9 cellular contexts compared by ENCODE assay signal in genomic region chr9:27365977-27366376, GRCh38.
DNase-seq lines count a peak whose midpoint lies in the region; ATAC-seq and TF ChIP-seq lines count a peak whose summit lies in the region.
"Had no signal": no experiment of that assay in that cellular context is flagged by ENCODE, and none has a peak within 500 bp of the region (broad histone marks: within the 10 kb centered on the region; RNA-seq: fewer than 3 reads in every experiment).

No MANE protein-coding gene starts in this region.

- DNase-seq in activated CD4-positive, alpha-beta T cell treated with anti-CD3 and anti-CD28 coated beads for 24 hours (ENCODE audit: low read depth in 2 of 2): peak; percentile 15 to 28
- DNase-seq in activated CD4-positive, alpha-beta T cell treated with anti-CD3 and anti-CD28 coated beads for 4 hours: no peak
- peak; percentile 7 for DNase-seq in activated CD8-positive, alpha-beta memory T cell treated with anti-CD3 and anti-CD28 coated beads, Interleukin-2, amount 50 U/mL, for 24 hours (ENCODE audit: extremely low read depth)
- peak; percentile 53 to 61 for DNase-seq in stimulated activated CD4-positive, alpha-beta T cell treated with anti-CD3 and anti-CD28 coated beads, Interleukin-15, amount 100 ng/mL, for 48 hours (ENCODE audit: low read depth in 2 of 2)
- DNase-seq in HUDEP-2 (lab: John Stamatoyannopoulos, UW; ENCODE audit: unreplicated experiment in 76 of 76) (no peak), endothelial cell (ENCODE audit: low spot score) (no peak), NCI-H748 treated with DMSO at 0.1 percent for 48 hours (lab: John Stamatoyannopoulos, UW) (no peak)
- DNase-seq: natural killer cell had no signal

- no peak overlapping the region for H3K27ac Mint-ChIP-seq in endothelial cell (ENCODE audit: unreplicated experiment)
- H3K27ac Mint-ChIP-seq: natural killer cell had no signal

- TF ChIP-seq CTCF in endothelial cell (IDR thresholded peaks at IDR 0.05; ENCODE audit: unreplicated experiment): no peak

- ATAC-seq in HG03039 (IDR thresholded peaks at IDR 0.05; ENCODE audit: unreplicated experiment): peak; percentile 86

- no peak overlapping the region for H3K4me3 Mint-ChIP-seq in endothelial cell (ENCODE audit: unreplicated experiment)
- H3K4me3 Mint-ChIP-seq: natural killer cell had no signal

- H3K36me3 Mint-ChIP-seq in endothelial cell (ENCODE audit: low read depth, unreplicated experiment): no peaks in the 10 kb centered on the region
- H3K36me3 Mint-ChIP-seq: natural killer cell had no signal

- peaks cover 2% of the 10 kb centered on the region for H3K27me3 Mint-ChIP-seq in endothelial cell (ENCODE audit: unreplicated experiment)

- H3K4me1 Mint-ChIP-seq in endothelial cell (ENCODE audit: unreplicated experiment): peaks cover 9% of the 10 kb centered on the region

- H3K9me3 Mint-ChIP-seq in endothelial cell (ENCODE audit: unreplicated experiment): no peaks in the 10 kb centered on the region

Comparison
In these comparisons a context has a peak if more than half of its experiments do, and no peak if none do; other contexts are left out.
1. DNase-seq: peak in activated CD4-positive, alpha-beta T cell treated with anti-CD3 and anti-CD28 coated beads for 24 hours (2 of 2), activated CD8-positive, alpha-beta memory T cell treated with anti-CD3 and anti-CD28 coated beads, Interleukin-2, amount 50 U/mL, for 24 hours (single experiment) and stimulated activated CD4-positive, alpha-beta T cell treated with anti-CD3 and anti-CD28 coated beads, Interleukin-15, amount 100 ng/mL, for 48 hours (2 of 2); none in activated CD4-positive, alpha-beta T cell treated with anti-CD3 and anti-CD28 coated beads for 4 hours (0 of 2), HUDEP-2 (0 of 76), endothelial cell (single experiment) and NCI-H748 treated with DMSO at 0.1 percent for 48 hours (single experiment).